Comparison of ENCODE assay signal across 8 cellular contexts in the genomic region with DNA sequence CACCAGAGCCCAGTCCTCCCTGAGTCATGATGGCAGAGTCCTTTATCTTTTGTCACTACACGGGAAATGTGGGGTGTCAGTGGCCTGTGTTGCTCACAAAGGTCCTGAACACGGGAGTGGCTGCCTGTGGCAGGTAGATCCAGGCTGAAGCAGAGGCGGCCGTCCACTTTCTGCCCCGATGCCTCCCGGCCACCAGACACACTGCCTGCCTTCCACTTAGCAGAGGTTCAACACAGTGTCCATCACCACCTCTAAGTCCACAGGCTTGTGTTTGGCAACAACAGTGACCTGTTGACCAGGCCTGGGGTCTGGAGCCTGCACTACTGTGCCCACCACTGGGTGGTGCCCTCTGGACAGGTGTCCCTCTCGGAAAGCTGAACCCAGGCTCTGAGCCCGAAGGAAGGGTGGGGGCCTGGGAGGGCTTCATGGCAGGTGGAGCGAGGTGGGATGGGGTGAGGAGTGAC. TPM values are rescaled to one million over a fixed set of nuclear protein-coding genes. Genes with fewer than 3 reads are reported as not detected.
DNase-seq lines count a peak whose midpoint lies in the region; ATAC-seq and TF ChIP-seq lines count a peak whose summit lies in the region.

No MANE protein-coding gene starts in this region.

- H4K20me1 ChIP-seq in DND-41 (ENCODE audit: insufficient read depth, low read length): peaks cover 18% of the 10 kb centered on the region

- H2AK5ac ChIP-seq in mesenchymal stem cell (ENCODE audit: low read length, severe bottlenecking): peak overlapping the region; percentile 9

- TF ChIP-seq EP300 in Ishikawa (IDR thresholded peaks at IDR 0.05; ENCODE audit: borderline replicate concordance): no peak

- H3K4me1 ChIP-seq in DND-41 (ENCODE audit: insufficient read depth, low read length) (no peaks in the 10 kb centered on the region), mesenchymal stem cell (ENCODE audit: control insufficient read depth, insufficient read depth, low read depth, low read length) (peaks cover 28% of the 10 kb centered on the region)

- peak overlapping the region in 1 of 2 experiments; percentile 64 for H2BK12ac ChIP-seq in mesenchymal stem cell (ENCODE audit: low read length in 2 of 2)

- H2BK15ac ChIP-seq in mesenchymal stem cell (ENCODE audit: low read depth, poor library complexity, severe bottlenecking): no peak overlapping the region

- no peak overlapping the region for H4K91ac ChIP-seq in mesenchymal stem cell (ENCODE audit: low read length)

- H4K8ac ChIP-seq in mesenchymal stem cell (ENCODE audit: low read length): no peak overlapping the region

- H3K4me2 ChIP-seq in DND-41 (ENCODE audit: insufficient read depth, low read length): no peak overlapping the region
- no peak overlapping the region for H3K4me2 ChIP-seq in mesenchymal stem cell (ENCODE audit: low read length, poor library complexity, severe bottlenecking)

- no peak overlapping the region for H3K14ac ChIP-seq in mesenchymal stem cell (ENCODE audit: low read length in 2 of 2)

- WGBS in mesenchymal stem cell: 91% methylated on average over 9 of the region's 9 CpGs

- H2AFZ ChIP-seq in DND-41 (ENCODE audit: low read depth, low read length) (no peak overlapping the region), mesenchymal stem cell (ENCODE audit: low read depth, low read length) (no peak overlapping the region)

- no peak overlapping the region for H3K18ac ChIP-seq in mesenchymal stem cell (ENCODE audit: low read depth in 1 of 2, low read length in 2 of 2)

- no peak overlapping the region for H3K4me3 ChIP-seq in DND-41 (ENCODE audit: low read depth in 1 of 2, low read length in 2 of 2)
- H3K4me3 ChIP-seq in choroid plexus epithelial cell (ENCODE audit: low read depth, low read length): no peak overlapping the region
- no peak overlapping the region for H3K4me3 ChIP-seq in mesenchymal stem cell (ENCODE audit: insufficient read depth in 1 of 2, low read depth in 1 of 2, low read length in 2 of 2)

- H3K9me3 ChIP-seq in DND-41 (ENCODE audit: insufficient read depth, low read length, severe bottlenecking): no peaks in the 10 kb centered on the region
- no peaks in the 10 kb centered on the region for H3K9me3 ChIP-seq in mesenchymal stem cell (ENCODE audit: control insufficient read depth, low read length)

- H2BK120ac ChIP-seq in mesenchymal stem cell (ENCODE audit: low read depth, low read length): no peak overlapping the region

- no peak for DNase-seq in DND-41
- DNase-seq in choroid plexus epithelial cell (ENCODE audit: low read depth): no peak
- no peak for DNase-seq in mesenchymal stem cell
- DNase-seq in MV-4-11 (lab: John Stamatoyannopoulos, UW): no peak
- DNase-seq in stimulated activated CD4-positive, alpha-beta T cell treated with anti-CD3 and anti-CD28 coated beads, Interleukin-1b, Interleukin-23, amount 100 ng/mL, for 48 hours: no peak

- no peak overlapping the region for H3K23ac ChIP-seq in mesenchymal stem cell (ENCODE audit: low read length in 2 of 2)

- H3K9ac ChIP-seq in DND-41 (ENCODE audit: low read depth, low read length) (no peak overlapping the region), mesenchymal stem cell (ENCODE audit: low read length) (no peak overlapping the region)

- TF ChIP-seq CTCF in DND-41 (IDR thresholded peaks at IDR 0.05; ENCODE audit: borderline replicate concordance, extremely low read depth, low read length, poor library complexity, severe bottlenecking): peak; percentile 25
- peak; percentile 21 for TF ChIP-seq CTCF in choroid plexus epithelial cell (conservative IDR thresholded peaks at IDR 0.05; ENCODE audit: low read depth, low read length)

- H3K27me3 ChIP-seq in DND-41 (ENCODE audit: insufficient read depth, low read length, poor library complexity) (no peaks in the 10 kb centered on the region), mesenchymal stem cell (ENCODE audit: control insufficient read depth in 1 of 2, insufficient read depth in 1 of 2, low read length in 2 of 2) (no peaks in the 10 kb centered on the region)

- no peak overlapping the region for H2BK5ac ChIP-seq in mesenchymal stem cell (ENCODE audit: low read depth, low read length, poor library complexity, severe bottlenecking)

- H3K79me1 ChIP-seq in mesenchymal stem cell (replicated peaks; ENCODE audit: low read length, poor library complexity, severe bottlenecking): no peaks in the 10 kb centered on the region

- no peaks in the 10 kb centered on the region for H3K79me2 ChIP-seq in DND-41 (ENCODE audit: insufficient read depth, low read length)

- H3K4ac ChIP-seq in mesenchymal stem cell (ENCODE audit: low read depth in 1 of 2, low read length in 2 of 2): no peak overlapping the region

- TF ChIP-seq RAD21 in Ishikawa (IDR thresholded peaks at IDR 0.05; ENCODE audit: low read depth): peak; percentile 55

- no peak for ATAC-seq in DND-41 (ENCODE audit: insufficient read depth, low read depth)
- ATAC-seq in HG02798 (IDR thresholded peaks at IDR 0.05; ENCODE audit: poor library complexity, unreplicated experiment): no peak
- no peak for ATAC-seq in GM21786 (IDR thresholded peaks at IDR 0.05; ENCODE audit: unreplicated experiment)

- H3K27ac ChIP-seq in DND-41 (ENCODE audit: low read length) (no peak overlapping the region), mesenchymal stem cell (ENCODE audit: low read length, poor library complexity, severe bottlenecking) (no peak overlapping the region)

- H3K36me3 ChIP-seq in DND-41 (ENCODE audit: insufficient read depth, low read length) (no peaks in the 10 kb centered on the region), mesenchymal stem cell (ENCODE audit: control insufficient read depth in 1 of 2, insufficient read depth in 2 of 2, low read depth in 1 of 2, low read length in 2 of 2) (peaks cover 0 to 8% of the 10 kb centered on the region in 2 experiments)

TF ChIP-seq in Ishikawa, 13 proteins besides CTCF, POLR2A, EP300 and RAD21:
- no peak for TF ChIP-seq TEAD4 (IDR thresholded peaks at IDR 0.05)

RNA-seq across cellular contexts. Expression of gene CAMK2B, which starts 49.9 kb away (rescaled TPM):
- polyA plus RNA-seq in mesenchymal stem cell (2013, experiment 1 of 2): 0.04 TPM
- 0.12 TPM for polyA plus RNA-seq in mesenchymal stem cell (2013, experiment 2 of 2)
